8 cellular contexts compared by ENCODE assay signal in the genomic region with DNA sequence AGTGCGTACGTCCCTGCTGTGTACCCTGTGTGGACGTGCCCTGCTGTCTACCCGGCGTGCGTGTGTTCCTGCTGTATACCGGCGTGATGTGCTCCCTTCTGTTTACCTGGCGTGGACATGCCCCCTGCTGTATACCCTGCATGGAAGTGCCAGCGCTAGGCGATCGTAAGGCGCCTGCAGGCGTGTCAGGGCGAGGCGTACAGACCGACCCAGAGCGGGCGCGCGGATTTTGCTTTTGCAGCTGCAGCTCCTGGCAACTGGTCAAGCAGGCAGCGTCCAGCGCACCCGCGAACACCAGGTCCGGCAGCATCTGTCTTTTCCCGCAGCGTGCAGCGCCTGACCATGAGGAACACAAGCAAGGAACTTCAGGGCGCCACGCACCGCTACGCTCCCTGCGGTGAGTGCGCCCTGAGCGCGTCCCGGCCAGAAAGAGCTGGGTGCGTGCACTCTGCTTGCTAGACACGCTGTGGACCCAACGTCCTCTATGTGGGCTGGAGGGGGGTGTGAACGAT. TPM values are rescaled to one million over a fixed set of nuclear protein-coding genes. Genes with fewer than 3 reads are reported as not detected.
DNase-seq lines count a peak whose midpoint lies in the region; ATAC-seq and TF ChIP-seq lines count a peak whose summit lies in the region.

No MANE protein-coding gene starts in this region.

- H3K9me3 Mint-ChIP-seq in activated T-cell treated with anti-CD3 and anti-CD28 coated beads, Interleukin-2, amount 50 U/mL, for 24 hours, result no peaks in the 10 kb centered on the region
- H3K9me3 Mint-ChIP-seq in T-cell (no peaks in the 10 kb centered on the region), neural progenitor cell (no peaks in the 10 kb centered on the region)

- ATAC-seq in T-cell (replicated peaks in 1 of 4) (peak in 3 of 4 experiments; percentile 31 to 45 (median 42)), HG03378 (IDR thresholded peaks at IDR 0.05; ENCODE audit: unreplicated experiment) (no peak), GM19328 (IDR thresholded peaks at IDR 0.05; ENCODE audit: unreplicated experiment) (no peak), HG03520 (IDR thresholded peaks at IDR 0.05; ENCODE audit: unreplicated experiment) (no peak)

- H3K9me3 ChIP-seq in fibroblast of lung (ENCODE audit: control insufficient read depth, insufficient read depth, low read depth, low read length) (no peaks in the 10 kb centered on the region), neural progenitor cell (ENCODE audit: low read depth) (no peaks in the 10 kb centered on the region)

- H3K4me2 ChIP-seq in fibroblast of lung (ENCODE audit: extremely low read depth, insufficient read depth, low read length), result peak overlapping the region; percentile 60
- H3K4me2 ChIP-seq in neural progenitor cell, result peak overlapping the region; percentile 86

- H2AFZ ChIP-seq in fibroblast of lung (ENCODE audit: low read length) (peak overlapping the region; percentile 17), neural progenitor cell (replicated peaks) (peak overlapping the region; percentile 89)

- H4K20me1 ChIP-seq in fibroblast of lung (ENCODE audit: control insufficient read depth, extremely low read depth, insufficient read depth, low read length) (no peaks in the 10 kb centered on the region), neural progenitor cell (ENCODE audit: low read depth) (no peaks in the 10 kb centered on the region)

- POLR2A ChIA-PET in T-cell (lab: Charles Lee), result interaction anchor here in 1 of 2 donors (0.7 kb wide), 1 partner anchor 62 kb away, joined by 3 read pairs; no protein-coding TSS in a partner anchor

- TF ChIP-seq CTCF in fibroblast of lung (conservative IDR thresholded peaks at IDR 0.05 in 1 of 2, IDR thresholded peaks at IDR 0.05 in 1 of 2; ENCODE audit: low read depth in 1 of 2, low read length in 2 of 2) (no peak), neural progenitor cell (IDR thresholded peaks at IDR 0.05) (no peak)

- H3K27me3 Mint-ChIP-seq in activated T-cell treated with anti-CD3 and anti-CD28 coated beads, Interleukin-2, amount 50 U/mL, for 24 hours, result peaks cover 45% of the 10 kb centered on the region
- H3K27me3 Mint-ChIP-seq in T-cell (peaks cover 15 to 22% of the 10 kb centered on the region in 2 donors), neural progenitor cell (ENCODE audit: insufficient read depth, low read depth) (peaks cover 23% of the 10 kb centered on the region)

- H3K79me2 ChIP-seq in fibroblast of lung (ENCODE audit: control insufficient read depth, insufficient read depth, low read length) (no peaks in the 10 kb centered on the region), neural progenitor cell (ENCODE audit: low read depth) (no peaks in the 10 kb centered on the region)

- H3K4me3 ChIP-seq in fibroblast of lung (replicated peaks in 1 of 4; ENCODE audit: control extremely low read depth in 1 of 4, insufficient read depth in 1 of 4, low read depth in 3 of 4, low read length in 4 of 4) (peak overlapping the region; percentile 0 to 65 (median 18)), neural progenitor cell (peak overlapping the region; percentile 63)

- no peaks in the 10 kb centered on the region for H3F3A ChIP-seq in neural progenitor cell (ENCODE audit: low read depth)

- H3K27ac ChIP-seq in fibroblast of lung (ENCODE audit: insufficient read depth, low read length) (no peak overlapping the region), neural progenitor cell (no peak overlapping the region)

- peak overlapping the region; percentile 74 for H3K4me3 Mint-ChIP-seq in activated T-cell treated with anti-CD3 and anti-CD28 coated beads, Interleukin-2, amount 50 U/mL, for 24 hours
- H3K4me3 Mint-ChIP-seq in T-cell (peak overlapping the region; percentile 77 to 86 (median 84)), neural progenitor cell (peak overlapping the region; percentile 91)

- H3K36me3 ChIP-seq in fibroblast of lung (ENCODE audit: control insufficient read depth, insufficient read depth, low read length) (no peaks in the 10 kb centered on the region), neural progenitor cell (no peaks in the 10 kb centered on the region)

- H3K9ac ChIP-seq in fibroblast of lung (ENCODE audit: insufficient read depth, low read length), result no peak overlapping the region
- no peak overlapping the region for H3K9ac ChIP-seq in neural progenitor cell

- H3K27me3 ChIP-seq in fibroblast of lung (ENCODE audit: control insufficient read depth, insufficient read depth, low read length) (peaks cover 22% of the 10 kb centered on the region), neural progenitor cell (peaks cover 66% of the 10 kb centered on the region)

- no peak for DNase-seq in activated T-cell treated with anti-CD3 and anti-CD28 coated beads, Interleukin-2, amount 50 U/mL, for 24 hours
- DNase-seq in activated T-cell treated with anti-CD3 and anti-CD28 coated beads, Interleukin-2, amount 50 U/mL, for 48 hours, result no peak
- DNase-seq in T-cell (peak in 2 of 34 experiments; percentile 10 to 15), fibroblast of lung (ENCODE audit: low read depth in 2 of 2) (peak; percentile 35 to 42), neural progenitor cell (ENCODE audit: low spot score) (peak; percentile 65)

- no peaks in the 10 kb centered on the region for H3K4me1 ChIP-seq in fibroblast of lung (ENCODE audit: control insufficient read depth, extremely low read depth, insufficient read depth, low read length)
- peaks cover 2% of the 10 kb centered on the region for H3K4me1 ChIP-seq in neural progenitor cell

- no peak overlapping the region for H3K27ac Mint-ChIP-seq in activated T-cell treated with anti-CD3 and anti-CD28 coated beads, Interleukin-2, amount 50 U/mL, for 24 hours
- H3K27ac Mint-ChIP-seq in T-cell (no peak overlapping the region), neural progenitor cell (no peak overlapping the region)

- H3K36me3 Mint-ChIP-seq in activated T-cell treated with anti-CD3 and anti-CD28 coated beads, Interleukin-2, amount 50 U/mL, for 24 hours (ENCODE audit: low read depth), result no peaks in the 10 kb centered on the region
- H3K36me3 Mint-ChIP-seq in T-cell (no peaks in the 10 kb centered on the region), neural progenitor cell (no peaks in the 10 kb centered on the region)

- H3K4me1 Mint-ChIP-seq in activated T-cell treated with anti-CD3 and anti-CD28 coated beads, Interleukin-2, amount 50 U/mL, for 24 hours (ENCODE audit: low read depth), result peaks cover 23% of the 10 kb centered on the region
- H3K4me1 Mint-ChIP-seq in T-cell, result peaks cover 6 to 18% (median 7%) of the 10 kb centered on the region in 3 donors
- peaks cover 6% of the 10 kb centered on the region for H3K4me1 Mint-ChIP-seq in neural progenitor cell

- CTCF ChIA-PET in T-cell (lab: Charles Lee), result no interaction called here

RNA-seq across cellular contexts. Expression of a gene that starts 0.7 kb away (rescaled TPM):
- total RNA-seq in T-cell (1 to 10 TPM in 1 of 5 donors, under 1 TPM in 4; 0.18 to 2.0 (median 0.44) TPM), fibroblast of lung (not detected in 2 replicates), neural progenitor cell (ENCODE audit: low replicate concordance) (not detected in 2 replicates)
- polyA plus RNA-seq in fibroblast of lung, result not detected in 2 replicates
- not detected in 2 replicates for polyA plus RNA-seq in fibroblast of lung (2012)
- not detected in 2 replicates for polyA minus RNA-seq in fibroblast of lung (ENCODE audit: low replicate concordance)

RNA-seq across cellular contexts. Expression of a gene that starts 7.1 kb away (rescaled TPM):
- under 1 TPM in 3 of 5 donors, not detected in 2; 0.55 to 0.90 (median 0.59) TPM for total RNA-seq in T-cell
- total RNA-seq in fibroblast of lung, result not detected in 2 replicates
- polyA plus RNA-seq in fibroblast of lung, result not detected in 2 replicates
- not detected in 2 replicates for polyA plus RNA-seq in fibroblast of lung (2012)
- polyA minus RNA-seq in fibroblast of lung (ENCODE audit: low replicate concordance), result not detected in 2 replicates
- total RNA-seq in neural progenitor cell (ENCODE audit: low replicate concordance), result not detected in 2 replicates

RNA-seq across cellular contexts. Expression of a gene that starts 53.0 kb away (rescaled TPM):
- total RNA-seq in T-cell (100 to 1,000 TPM in 3 of 5 donors, 10 to 100 TPM in 2; 77.7 to 227 (median 177) TPM), fibroblast of lung (9.0 and 11.7 TPM in 2 replicates), neural progenitor cell (ENCODE audit: low replicate concordance) (11.2 and 15.0 TPM in 2 replicates)
- polyA plus RNA-seq in fibroblast of lung, result 9.4 and 11.7 TPM in 2 replicates
- 14.5 and 17.2 TPM in 2 replicates for polyA plus RNA-seq in fibroblast of lung (2012)
- 6.5 and 10.6 TPM in 2 replicates for polyA minus RNA-seq in fibroblast of lung (ENCODE audit: low replicate concordance)

RNA-seq across cellular contexts. Expression of a gene that starts 56.6 kb away (rescaled TPM):
- total RNA-seq in T-cell (10 to 100 TPM; 56.9 to 71.0 (median 59.4) TPM), fibroblast of lung (9.8 and 14.2 TPM in 2 replicates), neural progenitor cell (ENCODE audit: low replicate concordance) (31.2 and 48.7 TPM in 2 replicates)
- 29.4 and 31.2 TPM in 2 replicates for polyA plus RNA-seq in fibroblast of lung
- 15.0 and 20.0 TPM in 2 replicates for polyA plus RNA-seq in fibroblast of lung (2012)
- polyA minus RNA-seq in fibroblast of lung (ENCODE audit: low replicate concordance), result 9.9 and 17.0 TPM in 2 replicates

Comparison
In these comparisons a context has a peak if more than half of its experiments do, and no peak if none do; other contexts are left out.
1. DNase-seq: peak in fibroblast of lung (2 of 2) and neural progenitor cell (single experiment); none in activated T-cell treated with anti-CD3 and anti-CD28 coated beads, Interleukin-2, amount 50 U/mL, for 24 hours (single experiment) and activated T-cell treated with anti-CD3 and anti-CD28 coated beads, Interleukin-2, amount 50 U/mL, for 48 hours (0 of 2).
2. ATAC-seq: peak in T-cell (3 of 4); none in HG03378 (single experiment), GM19328 (single experiment) and HG03520 (single experiment).
3. Peak in every context shown above with its lines, with median percentiles within 50 percentile points of each other: H3K4me3 Mint-ChIP-seq.